In genomic region chr2:86194751-86195054, GRCh38 we compare ENCODE assay signal across 1 cellular context.
A peak's percentile ranks its signal among the peaks of the same experiment; 100 is the strongest.
TF ChIP-seq lines count a peak whose summit lies in the region.

No MANE protein-coding gene starts in this region.

TF ChIP-seq in HepG2, 621 proteins besides CTCF, POLR2A, EP300 and RAD21 (continued from another document):
- TF ChIP-seq RFXAP (CRISPR knock-in tag; IDR thresholded peaks at IDR 0.05; ENCODE audit: borderline replicate concordance) (0 out of 2 replicates have a peak, but pooled peaks have one; percentile 96), ZNF446 (CRISPR knock-in tag; IDR thresholded peaks at IDR 0.05) (no peak), CBFB (CRISPR knock-in tag; IDR thresholded peaks at IDR 0.05) (peak; percentile 4; the same call in 1 of the 2 replicates), ZNF230 (CRISPR knock-in tag; IDR thresholded peaks at IDR 0.05) (no peak), CBX5 (CRISPR knock-in tag; IDR thresholded peaks at IDR 0.05; ENCODE audit: borderline replicate concordance) (no peak), HNF4A (CRISPR knock-in tag; IDR thresholded peaks at IDR 0.05) (peak; percentile 78), CHD2 (IDR thresholded peaks at IDR 0.05; ENCODE audit: low read depth, low read length) (0 out of 2 replicates have a peak, but pooled peaks have one; percentile 49), THAP11 (CRISPR knock-in tag; IDR thresholded peaks at IDR 0.05) (peak; percentile 93), ZNF674 (CRISPR knock-in tag; IDR thresholded peaks at IDR 0.05; ENCODE audit: low read depth) (peak; percentile 15; the same call in 1 of the 2 replicates), THYN1 (CRISPR knock-in tag; IDR thresholded peaks at IDR 0.05; ENCODE audit: borderline replicate concordance, low read depth) (no peak), ZNF143 (CRISPR knock-in tag; IDR thresholded peaks at IDR 0.05) (peak; percentile 92), SMYD3 (CRISPR knock-in tag; IDR thresholded peaks at IDR 0.05) (no peak), MXI1 (IDR thresholded peaks at IDR 0.05; ENCODE audit: borderline replicate concordance, low read depth, low read length) (peak; percentile 70; the same call in 1 of the 3 replicates), ZNF275 (CRISPR knock-in tag; IDR thresholded peaks at IDR 0.05; ENCODE audit: borderline replicate concordance) (no peak), LCORL (IDR thresholded peaks at IDR 0.05) (no peak), LCORL (CRISPR knock-in tag; IDR thresholded peaks at IDR 0.05) (no peak), ZFP62 (CRISPR knock-in tag; IDR thresholded peaks at IDR 0.05) (no peak), ZNF367 (CRISPR knock-in tag; IDR thresholded peaks at IDR 0.05; ENCODE audit: borderline replicate concordance) (0 out of 2 replicates have a peak, but pooled peaks have one; percentile 26), FOXK2 (IDR thresholded peaks at IDR 0.05) (0 out of 2 replicates have a peak, but pooled peaks have one; percentile 6), CREB1 (IDR thresholded peaks at IDR 0.05) (peak; percentile 61; the same call in 1 of the 2 replicates), CREB1 (CRISPR knock-in tag; IDR thresholded peaks at IDR 0.05) (no peak), SUZ12 (IDR thresholded peaks at IDR 0.05; ENCODE audit: low read depth, low read length) (peak; percentile 49)
- TF ChIP-seq, protein P1, sequence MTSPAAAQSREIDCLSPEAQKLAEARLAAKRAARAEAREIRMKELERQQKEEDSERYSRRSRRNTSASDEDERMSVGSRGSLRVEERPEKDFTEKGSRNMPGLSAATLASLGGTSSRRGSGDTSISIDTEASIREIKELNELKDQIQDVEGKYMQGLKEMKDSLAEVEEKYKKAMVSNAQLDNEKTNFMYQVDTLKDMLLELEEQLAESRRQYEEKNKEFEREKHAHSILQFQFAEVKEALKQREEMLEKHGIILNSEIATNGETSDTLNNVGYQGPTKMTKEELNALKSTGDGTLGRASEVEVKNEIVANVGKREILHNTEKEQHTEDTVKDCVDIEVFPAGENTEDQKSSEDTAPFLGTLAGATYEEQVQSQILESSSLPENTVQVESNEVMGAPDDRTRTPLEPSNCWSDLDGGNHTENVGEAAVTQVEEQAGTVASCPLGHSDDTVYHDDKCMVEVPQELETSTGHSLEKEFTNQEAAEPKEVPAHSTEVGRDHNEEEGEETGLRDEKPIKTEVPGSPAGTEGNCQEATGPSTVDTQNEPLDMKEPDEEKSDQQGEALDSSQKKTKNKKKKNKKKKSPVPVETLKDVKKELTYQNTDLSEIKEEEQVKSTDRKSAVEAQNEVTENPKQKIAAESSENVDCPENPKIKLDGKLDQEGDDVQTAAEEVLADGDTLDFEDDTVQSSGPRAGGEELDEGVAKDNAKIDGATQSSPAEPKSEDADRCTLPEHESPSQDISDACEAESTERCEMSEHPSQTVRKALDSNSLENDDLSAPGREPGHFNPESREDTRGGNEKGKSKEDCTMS (CRISPR knock-in tag; conservative IDR thresholded peaks at IDR 0.05): 0 out of 2 replicates have a peak, but pooled peaks have one; percentile 38
- TF ChIP-seq, protein P2, sequence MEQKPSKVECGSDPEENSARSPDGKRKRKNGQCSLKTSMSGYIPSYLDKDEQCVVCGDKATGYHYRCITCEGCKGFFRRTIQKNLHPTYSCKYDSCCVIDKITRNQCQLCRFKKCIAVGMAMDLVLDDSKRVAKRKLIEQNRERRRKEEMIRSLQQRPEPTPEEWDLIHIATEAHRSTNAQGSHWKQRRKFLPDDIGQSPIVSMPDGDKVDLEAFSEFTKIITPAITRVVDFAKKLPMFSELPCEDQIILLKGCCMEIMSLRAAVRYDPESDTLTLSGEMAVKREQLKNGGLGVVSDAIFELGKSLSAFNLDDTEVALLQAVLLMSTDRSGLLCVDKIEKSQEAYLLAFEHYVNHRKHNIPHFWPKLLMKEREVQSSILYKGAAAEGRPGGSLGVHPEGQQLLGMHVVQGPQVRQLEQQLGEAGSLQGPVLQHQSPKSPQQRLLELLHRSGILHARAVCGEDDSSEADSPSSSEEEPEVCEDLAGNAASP (CRISPR knock-in tag; IDR thresholded peaks at IDR 0.05; ENCODE audit: borderline replicate concordance): peak; percentile 9; the same call in 1 of the 2 replicates
